Comparison of ENCODE assay signal across 9 cellular contexts in genomic region chr12:95118138-95118787, GRCh38.
A peak's percentile ranks its signal among the peaks of the same experiment; 100 is the strongest.
DNase-seq lines count a peak whose midpoint lies in the region; ATAC-seq and TF ChIP-seq lines count a peak whose summit lies in the region.
"Had no signal": no experiment of that assay in that cellular context is flagged by ENCODE, and none has a peak within 500 bp of the region (broad histone marks: within the 10 kb centered on the region; RNA-seq: fewer than 3 reads in every experiment).

No MANE protein-coding gene starts in this region.

- intact Hi-C loops in tibial artery (cut with DNase I; ENCODE audit: low total_unique reads) = loop anchor here (10.0 kb wide), 1 partner anchor 417 kb away; no protein-coding TSS in a partner anchor

- H3K4me3 ChIP-seq in astrocyte of the spinal cord (ENCODE audit: low read depth, low read length) = no peak overlapping the region
- H3K4me3 ChIP-seq in tibial artery = no peak overlapping the region

- TF ChIP-seq CTCF in astrocyte of the spinal cord (IDR thresholded peaks at IDR 0.05; ENCODE audit: low read depth, low read length) (no peak), tibial artery (IDR thresholded peaks at IDR 0.05) (no peak)

- H3K27me3 ChIP-seq in tibial artery = no peaks in the 10 kb centered on the region

- ATAC-seq in HG03135 (IDR thresholded peaks at IDR 0.05; ENCODE audit: unreplicated experiment) = no peak
- ATAC-seq in GM18868 (IDR thresholded peaks at IDR 0.05; ENCODE audit: unreplicated experiment) = no peak

- peaks cover 0 to 31% (median 22%) of the 10 kb centered on the region in 4 donors for H3K4me1 ChIP-seq in tibial artery

- H3K27ac ChIP-seq in tibial artery = peak overlapping the region; percentile 33 to 55

- H3K36me3 ChIP-seq in tibial artery = peaks cover 0 to 1% (median 0%) of the 10 kb centered on the region in 3 donors

- H3K9me3 ChIP-seq in tibial artery = no peaks in the 10 kb centered on the region

- in situ Hi-C loops in astrocyte of the spinal cord (cut with HindIII; ENCODE audit: low sequenced_read_pairs) = no loop called here

- DNase-seq in HS-5 (ENCODE audit: low read depth) (peak; percentile 83), astrocyte of the spinal cord (ENCODE audit: low read depth, low spot score) (peak; percentile 81), kidney glomerular epithelial cell (lab: John Stamatoyannopoulos, UW) (peak; percentile 90), tibial artery (no peak)
- DNase-seq in stimulated activated CD4-positive, alpha-beta T cell treated with anti-CD3 and anti-CD28 coated beads, Interleukin-15, amount 100 ng/mL, for 24 hours = no peak
- DNase-seq: endodermal cell, NCI-H69 had no signal

Comparison
In these comparisons a context has a peak if more than half of its experiments do, and no peak if none do; other contexts are left out.
1. DNase-seq: peak in HS-5 (single experiment), astrocyte of the spinal cord (single experiment) and kidney glomerular epithelial cell (single experiment); none in tibial artery (0 of 2) and stimulated activated CD4-positive, alpha-beta T cell treated with anti-CD3 and anti-CD28 coated beads, Interleukin-15, amount 100 ng/mL, for 24 hours (single experiment).